In the genomic region with DNA sequence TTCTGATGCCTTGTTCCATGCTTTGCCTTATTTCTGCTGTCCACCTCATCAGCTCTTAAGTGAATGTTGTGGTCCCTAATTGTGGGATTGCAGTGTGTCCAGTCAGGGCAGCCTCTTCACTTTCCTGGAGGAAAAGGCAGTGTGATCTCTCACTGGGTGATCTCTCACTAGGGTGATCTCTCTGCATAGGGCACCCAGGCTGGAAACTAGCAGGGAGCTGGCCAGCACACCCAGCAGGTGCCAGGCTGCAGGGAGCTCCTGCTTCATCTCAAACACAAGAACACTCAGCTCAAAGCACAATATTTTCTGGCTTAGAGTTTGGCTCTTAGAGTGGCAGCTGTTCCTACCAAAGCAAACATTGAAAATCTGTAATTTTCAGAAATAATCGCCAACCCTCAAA, we compare ENCODE assay signal across 17 cellular contexts. TPM values are rescaled to one million over a fixed set of nuclear protein-coding genes. Genes with fewer than 3 reads are reported as not detected.
DNase-seq lines count a peak whose midpoint lies in the region; ATAC-seq and TF ChIP-seq lines count a peak whose summit lies in the region.
"Had no signal": no experiment of that assay in that cellular context is flagged by ENCODE, and none has a peak within 500 bp of the region (broad histone marks: within the 10 kb centered on the region; RNA-seq: fewer than 3 reads in every experiment).

No MANE protein-coding gene starts in this region.

- peak; percentile 10 for DNase-seq in Ammon's horn (ENCODE audit: low spot score)
- DNase-seq in DMS79 treated with DMSO at 0.1 percent for 48 hours (lab: John Stamatoyannopoulos, UW) = peak; percentile 90
- no peak for DNase-seq in WTC11 (ENCODE audit: low spot score)
- no peak for DNase-seq in neural progenitor cell (ENCODE audit: low spot score)
- no peak for DNase-seq in gastrocnemius medialis
- no peak for DNase-seq in H9
- no peak for DNase-seq in hypothalamus (lab: John Stamatoyannopoulos, UW)
- no peak for DNase-seq in T-helper 9 cell
- DNase-seq: BE2C; C1 segment of cervical spinal cord; Caco-2; CD4-positive, alpha-beta T cell; GF-D8; HCEC 1CT; HFFc6 had no signal

- H3K27me3 ChIP-seq in neural progenitor cell (no peaks in the 10 kb centered on the region), gastrocnemius medialis (no peaks in the 10 kb centered on the region), H9 (ENCODE audit: insufficient read depth, low read length) (no peaks in the 10 kb centered on the region)
- H3K27me3 ChIP-seq: BE2C had no signal

- POLR2A ChIA-PET in WTC11 (lab: Charles Lee) = no interaction called here

- ATAC-seq in WTC11 (no peak), gastrocnemius medialis (no peak)
- ATAC-seq: K562 had no signal

- H3K4me2 ChIP-seq in neural progenitor cell (no peak overlapping the region), H9 (ENCODE audit: insufficient read depth, insufficient read length, low read length) (no peak overlapping the region)

- H3K27ac Mint-ChIP-seq in WTC11 (peak overlapping the region; percentile 49; the same call in 1 of the 2 replicates), neural progenitor cell (no peak overlapping the region), H9 (no peak overlapping the region)
- H3K27ac Mint-ChIP-seq: CD4-positive, alpha-beta T cell; HFFc6 had no signal

- no peak overlapping the region for H2BK120ac ChIP-seq in H9 (ENCODE audit: low read depth, low read length, poor library complexity, severe bottlenecking)

- H3K79me2 ChIP-seq in neural progenitor cell (ENCODE audit: low read depth) (no peaks in the 10 kb centered on the region), H9 (ENCODE audit: insufficient read depth, low read length) (no peaks in the 10 kb centered on the region)

- H2BK5ac ChIP-seq in H9 (ENCODE audit: insufficient read length, low read length) = no peak overlapping the region

- H3K4me3 ChIP-seq in neural progenitor cell = no peak overlapping the region
- no peak overlapping the region for H3K4me3 ChIP-seq in gastrocnemius medialis
- H3K4me3 ChIP-seq: K562 had no signal

- TF ChIP-seq CTCF in WTC11 (IDR thresholded peaks at IDR 0.05) (no peak), neural progenitor cell (IDR thresholded peaks at IDR 0.05) (no peak), gastrocnemius medialis (IDR thresholded peaks at IDR 0.05 in 4 of 5, conservative IDR thresholded peaks at IDR 0.05 in 1 of 5) (no peak), H9 (conservative IDR thresholded peaks at IDR 0.05) (no peak)

- no peak for TF ChIP-seq POLR2A in gastrocnemius medialis (IDR thresholded peaks at IDR 0.05)

- H3K56ac ChIP-seq in H9 (ENCODE audit: insufficient read length, low read depth, low read length) = no peak overlapping the region

- H4K20me1 ChIP-seq in neural progenitor cell (ENCODE audit: low read depth) = peaks cover 14% of the 10 kb centered on the region
- no peaks in the 10 kb centered on the region for H4K20me1 ChIP-seq in H9 (ENCODE audit: control insufficient read depth, insufficient read depth, insufficient read length)

- no peak overlapping the region for H2AFZ ChIP-seq in neural progenitor cell (replicated peaks)
- no peak overlapping the region for H2AFZ ChIP-seq in H9 (ENCODE audit: low read length)

- no peak overlapping the region for H3K9ac ChIP-seq in neural progenitor cell
- no peak overlapping the region for H3K9ac ChIP-seq in H9 (ENCODE audit: extremely low read depth, insufficient read length, low read length)

- no peak overlapping the region for H3K27ac ChIP-seq in neural progenitor cell
- no peak overlapping the region for H3K27ac ChIP-seq in gastrocnemius medialis
- no peak overlapping the region for H3K27ac ChIP-seq in H9 (ENCODE audit: insufficient read length, low read depth, low read length)
- H3K27ac ChIP-seq: HL-60 had no signal

- H3K79me1 ChIP-seq in H9 (ENCODE audit: insufficient read depth, low read depth, low read length, poor library complexity, severe bottlenecking) = no peaks in the 10 kb centered on the region

- H3K36me3 ChIP-seq in neural progenitor cell (no peaks in the 10 kb centered on the region), gastrocnemius medialis (no peaks in the 10 kb centered on the region)
- H3K36me3 ChIP-seq: BE2C had no signal

- H3T11ph ChIP-seq in H9 (ENCODE audit: low read length) = no peak overlapping the region

- no peak overlapping the region for H2BK12ac ChIP-seq in H9 (ENCODE audit: insufficient read length, low read depth, low read length)

- peaks cover 17% of the 10 kb centered on the region for H3K36me3 Mint-ChIP-seq in WTC11
- no peaks in the 10 kb centered on the region for H3K36me3 Mint-ChIP-seq in neural progenitor cell
- H3K36me3 Mint-ChIP-seq in H9 (ENCODE audit: insufficient read depth in 1 of 3, low read depth in 3 of 3) = no peaks in the 10 kb centered on the region

- H4K91ac ChIP-seq in H9 (ENCODE audit: insufficient read length, low read depth, low read length) = no peak overlapping the region

- peaks cover 5% of the 10 kb centered on the region for H3K9me3 Mint-ChIP-seq in WTC11
- peaks cover 2% of the 10 kb centered on the region for H3K9me3 Mint-ChIP-seq in neural progenitor cell
- no peaks in the 10 kb centered on the region; a peak in 1 of 5 replicates for H3K9me3 Mint-ChIP-seq in H9
- H3K9me3 Mint-ChIP-seq: CD4-positive, alpha-beta T cell; HFFc6 had no signal

- H3K9me3 ChIP-seq in neural progenitor cell (ENCODE audit: low read depth) (no peaks in the 10 kb centered on the region), gastrocnemius medialis (no peaks in the 10 kb centered on the region), H9 (ENCODE audit: control insufficient read depth, low read depth, low read length) (no peaks in the 10 kb centered on the region)
- H3K9me3 ChIP-seq: BE2C had no signal

- no peak overlapping the region for H3K18ac ChIP-seq in H9 (ENCODE audit: insufficient read length, low read depth, low read length)

- H3K4ac ChIP-seq in H9 (ENCODE audit: low read depth, low read length) = no peak overlapping the region

- H3K4me3 Mint-ChIP-seq in WTC11 (no peak overlapping the region), neural progenitor cell (peak overlapping the region; percentile 55), H9 (no peak overlapping the region)
- H3K4me3 Mint-ChIP-seq: CD4-positive, alpha-beta T cell; HFFc6 had no signal

- no peak overlapping the region for H3K23ac ChIP-seq in H9 (ENCODE audit: insufficient read length, low read depth, low read length)

- H4K5ac ChIP-seq in H9 (ENCODE audit: insufficient read length, low read depth, low read length) = no peak overlapping the region

- H2BK20ac ChIP-seq in H9 (ENCODE audit: low read depth, low read length, poor library complexity, severe bottlenecking) = no peak overlapping the region

- no peak overlapping the region for H2AK5ac ChIP-seq in H9 (ENCODE audit: insufficient read length, low read length)

- in situ Hi-C loops in gastrocnemius medialis (cut with MboI; ENCODE audit: low sequenced_read_pairs in 4 of 4) = no loop called here

- intact Hi-C loops in gastrocnemius medialis (cut with DNase I; ENCODE audit: low total_unique reads) = no loop called here

- peaks cover 6% of the 10 kb centered on the region for H3F3A ChIP-seq in neural progenitor cell (ENCODE audit: low read depth)

- H3K4me1 ChIP-seq in neural progenitor cell = peaks cover 10% of the 10 kb centered on the region
- no peaks in the 10 kb centered on the region for H3K4me1 ChIP-seq in gastrocnemius medialis
- peaks cover 2% of the 10 kb centered on the region; the same call in 1 of the 2 replicates for H3K4me1 ChIP-seq in H9 (ENCODE audit: insufficient read depth, low read length)
- H3K4me1 ChIP-seq: BE2C, Caco-2 had no signal

- H2BK15ac ChIP-seq in H9 (ENCODE audit: low read depth, low read length) = no peak overlapping the region

- no peak overlapping the region for H3K14ac ChIP-seq in H9 (ENCODE audit: insufficient read depth, low read length)

- no peaks in the 10 kb centered on the region for H3K23me2 ChIP-seq in H9 (ENCODE audit: insufficient read length, low read depth, low read length, poor library complexity, severe bottlenecking)

- CTCF ChIA-PET in WTC11 (lab: Charles Lee) = interaction anchor here (0.9 to 1.1 kb wide), 3 partner anchors 23 to 331 kb away, joined by 3 read pairs; no protein-coding TSS in a partner anchor

- H3K4me1 Mint-ChIP-seq in WTC11 = peaks cover 22% of the 10 kb centered on the region
- H3K4me1 Mint-ChIP-seq in neural progenitor cell = peaks cover 24% of the 10 kb centered on the region
- H3K4me1 Mint-ChIP-seq in H9 = peaks cover 10 to 18% of the 10 kb centered on the region in 2 experiments; a peak in 3 of 4 replicates

- no peak overlapping the region for H4K8ac ChIP-seq in H9 (replicated peaks; ENCODE audit: insufficient read length, low read depth, low read length)

- WGBS in H9 (ENCODE audit: extremely low coverage, insufficient read length, low lambda C conversion rate) = no CpG with 5 or more reads among the region's 1 CpG

- H3K27me3 Mint-ChIP-seq in WTC11 (ENCODE audit: low read depth) (no peaks in the 10 kb centered on the region), neural progenitor cell (ENCODE audit: insufficient read depth, low read depth) (peaks cover 14% of the 10 kb centered on the region), H9 (ENCODE audit: low read depth) (no peaks in the 10 kb centered on the region)

TF ChIP-seq in WTC11, 78 proteins besides CTCF, POLR2A, EP300 and RAD21 (continues in another document):
- TF ChIP-seq NFE2L1 (CRISPR knock-in tag; IDR thresholded peaks at IDR 0.05) (no peak), NR2C2 (CRISPR knock-in tag; IDR thresholded peaks at IDR 0.05) (no peak)
- TF ChIP-seq, protein P1, sequence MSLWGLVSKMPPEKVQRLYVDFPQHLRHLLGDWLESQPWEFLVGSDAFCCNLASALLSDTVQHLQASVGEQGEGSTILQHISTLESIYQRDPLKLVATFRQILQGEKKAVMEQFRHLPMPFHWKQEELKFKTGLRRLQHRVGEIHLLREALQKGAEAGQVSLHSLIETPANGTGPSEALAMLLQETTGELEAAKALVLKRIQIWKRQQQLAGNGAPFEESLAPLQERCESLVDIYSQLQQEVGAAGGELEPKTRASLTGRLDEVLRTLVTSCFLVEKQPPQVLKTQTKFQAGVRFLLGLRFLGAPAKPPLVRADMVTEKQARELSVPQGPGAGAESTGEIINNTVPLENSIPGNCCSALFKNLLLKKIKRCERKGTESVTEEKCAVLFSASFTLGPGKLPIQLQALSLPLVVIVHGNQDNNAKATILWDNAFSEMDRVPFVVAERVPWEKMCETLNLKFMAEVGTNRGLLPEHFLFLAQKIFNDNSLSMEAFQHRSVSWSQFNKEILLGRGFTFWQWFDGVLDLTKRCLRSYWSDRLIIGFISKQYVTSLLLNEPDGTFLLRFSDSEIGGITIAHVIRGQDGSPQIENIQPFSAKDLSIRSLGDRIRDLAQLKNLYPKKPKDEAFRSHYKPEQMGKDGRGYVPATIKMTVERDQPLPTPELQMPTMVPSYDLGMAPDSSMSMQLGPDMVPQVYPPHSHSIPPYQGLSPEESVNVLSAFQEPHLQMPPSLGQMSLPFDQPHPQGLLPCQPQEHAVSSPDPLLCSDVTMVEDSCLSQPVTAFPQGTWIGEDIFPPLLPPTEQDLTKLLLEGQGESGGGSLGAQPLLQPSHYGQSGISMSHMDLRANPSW (CRISPR knock-in tag; conservative IDR thresholded peaks at IDR 0.05; ENCODE audit: low read depth) = no peak

RNA-seq across cellular contexts. Expression of gene TSHZ3, which starts 36.5 kb away (rescaled TPM):
- total RNA-seq in WTC11 (2021) = 21.4 to 22.3 TPM (median 21.6 TPM) in 3 replicates
- 0.60 and 1.2 TPM in 2 replicates for total RNA-seq in neural progenitor cell (ENCODE audit: low replicate concordance)
- 1 to 10 TPM; 1.6 to 2.3 (median 1.9) TPM for total RNA-seq in gastrocnemius medialis
- total RNA-seq in H9 (2021) = 3.2 and 4.1 TPM in 2 replicates
- total RNA-seq: Caco-2 had no signal

Comparison
In these comparisons a context has a peak if more than half of its experiments do, and no peak if none do; other contexts are left out.
1. DNase-seq: peak in Ammon's horn (single experiment) and DMS79 treated with DMSO at 0.1 percent for 48 hours (single experiment); none in WTC11 (single experiment), neural progenitor cell (single experiment), gastrocnemius medialis (0 of 2), H9 (single experiment), hypothalamus (0 of 51) and T-helper 9 cell (single experiment).